9 cellular contexts compared by ENCODE assay signal in genomic region chr17:7262192-7263070, GRCh38. TPM values are rescaled to one million over a fixed set of nuclear protein-coding genes. Genes with fewer than 3 reads are reported as not detected.
A peak's percentile ranks its signal among the peaks of the same experiment; 100 is the strongest.
DNase-seq lines count a peak whose midpoint lies in the region; ATAC-seq and TF ChIP-seq lines count a peak whose summit lies in the region.
"Had no signal": no experiment of that assay in that cellular context is flagged by ENCODE, and none has a peak within 500 bp of the region (broad histone marks: within the 10 kb centered on the region; RNA-seq: fewer than 3 reads in every experiment).

CLDN7 (minus strand) TSS chr17:7262478; CDS start chr17:7262043, 435 bp downstream.

- H3K4me3 Mint-ChIP-seq in Calu3 (ENCODE audit: low read depth, unreplicated experiment) = peak within 1 kb of the TSS; percentile 90

- ATAC-seq in HG03432 (IDR thresholded peaks at IDR 0.05; ENCODE audit: unreplicated experiment) = no peak

- intact Hi-C loops in Calu3 (cut with micrococcal nuclease; ENCODE audit: unreplicated experiment) = no loop called here

- H3K9ac ChIP-seq in muscle layer of colon (ENCODE audit: low read length) = no peak within 1 kb of the TSS

- H3K27me3 Mint-ChIP-seq in Calu3 (ENCODE audit: unreplicated experiment) = no peaks in the 10 kb centered on the region

- H3K4me3 ChIP-seq in coronary artery (peak within 1 kb of the TSS; percentile 69), muscle layer of colon (ENCODE audit: low read depth in 1 of 2, low read length in 2 of 2) (peak within 1 kb of the TSS; percentile 14 to 21)

- TF ChIP-seq CTCF in Calu3 (IDR thresholded peaks at IDR 0.05; ENCODE audit: unreplicated experiment) (no peak), coronary artery (IDR thresholded peaks at IDR 0.05) (no peak)

- BruUV-seq in Calu3 (replicated peaks; lab: Mats Ljungman, UMichigan) = TSS peak; percentile 25

- H3K27ac Mint-ChIP-seq in Calu3 (ENCODE audit: unreplicated experiment) = peak within 1 kb of the TSS; percentile 94

- CTCF ChIA-PET in Calu3 (lab: Charles Lee) = interaction anchor here (1.0 to 1.1 kb wide), 2 partner anchors 20 to 42 kb away, joined by 4 to 5 read pairs; partner anchors contain the start of gene GABARAP

- H3K4me1 Mint-ChIP-seq in Calu3 (ENCODE audit: low read depth, unreplicated experiment) = peaks cover 20% of the 10 kb centered on the region

- peak within 1 kb of the TSS in 1 of 2 donors; percentile 26 for H3K27ac ChIP-seq in coronary artery
- no peak within 1 kb of the TSS for H3K27ac ChIP-seq in muscle layer of colon (ENCODE audit: low read depth, low read length)

- peaks cover 67% of the 10 kb centered on the region for H3K36me3 Mint-ChIP-seq in Calu3 (ENCODE audit: insufficient read depth, unreplicated experiment)

- peaks cover 11% of the 10 kb centered on the region for H3K36me3 ChIP-seq in muscle layer of colon (ENCODE audit: insufficient read depth, low read length)

- no peaks in the 10 kb centered on the region for H3K4me1 ChIP-seq in muscle layer of colon (ENCODE audit: insufficient read depth, low read length)

- no peaks in the 10 kb centered on the region for H3K9me3 Mint-ChIP-seq in Calu3 (ENCODE audit: low read depth, unreplicated experiment)

- H3K27me3 ChIP-seq in muscle layer of colon (ENCODE audit: control insufficient read depth in 1 of 2, insufficient read depth in 2 of 2, low read length in 2 of 2) = peaks cover 33 to 41% of the 10 kb centered on the region in 2 donors

- peak; percentile 94 for DNase-seq in Calu3
- peak; percentile 59 for DNase-seq in NCI-H2107 (lab: John Stamatoyannopoulos, UW)
- DNase-seq in coronary artery (ENCODE audit: low spot score) = no peak
- no peak for DNase-seq in pons (ENCODE audit: low spot score)
- DNase-seq in Ammon's horn (ENCODE audit: low spot score) = no peak
- no peak for DNase-seq in stimulated activated CD4-positive, alpha-beta T cell treated with anti-CD3 and anti-CD28 coated beads, Interleukin-4, amount 100 ng/mL, for 1 hour

- H3K9me3 ChIP-seq in muscle layer of colon (ENCODE audit: low read length) = no peaks in the 10 kb centered on the region

RNA-seq across cellular contexts. Expression of gene CLDN7, which starts in this region (rescaled TPM):
- total RNA-seq in Calu3 (2022) = 266 and 314 TPM in 2 replicates
- total RNA-seq: HT1080 had no signal

Comparison
In these comparisons a context has a peak if more than half of its experiments do, and no peak if none do; other contexts are left out.
1. DNase-seq: peak in Calu3 (single experiment) and NCI-H2107 (single experiment); none in coronary artery (single experiment), pons (single experiment), Ammon's horn (single experiment) and stimulated activated CD4-positive, alpha-beta T cell treated with anti-CD3 and anti-CD28 coated beads, Interleukin-4, amount 100 ng/mL, for 1 hour (single experiment).